In genomic region chr17:49574945-49575523, GRCh38 we compare ENCODE assay signal across 8 cellular contexts. TPM values are rescaled to one million over a fixed set of nuclear protein-coding genes. Genes with fewer than 3 reads are reported as not detected.
DNase-seq lines count a peak whose midpoint lies in the region; ATAC-seq and TF ChIP-seq lines count a peak whose summit lies in the region.

No MANE protein-coding gene starts in this region.

- RAD21 ChIA-PET in HCT116 (lab: Charles Lee; ENCODE audit: low non-redundant PET in 1 of 2, low total read pairs in 2 of 2, uncharacterized antibody in 2 of 2, unreplicated experiment in 2 of 2): interaction anchor here in 1 of 2 experiments (0.6 kb wide), 1 partner anchor 103 kb away, joined by 3 read pairs; the partner anchor contains the start of gene SPOP

- H3K79me2 ChIP-seq in HCT116 (ENCODE audit: insufficient read depth, low read length): no peaks in the 10 kb centered on the region

- H3K4me1 Mint-ChIP-seq in activated T-helper 1 cell treated with anti-CD3 and anti-CD28 coated beads, Interleukin-12 subunit alpha, Interleukin-12 subunit beta, Interleukin-2, Interleukin-4 antibody, amounts not matched to agents 30 ng/mL and 10 ng/mL and 1 ng/mL, durations not matched to agents 14 hours and 24 hours and 36 hours (ENCODE audit: low read depth): peaks cover 16% of the 10 kb centered on the region

- H3K4me3 ChIP-seq in HCT116 (replicated peaks in 1 of 2; ENCODE audit: low read depth in 1 of 2, low read length in 2 of 2): peak overlapping the region; percentile 16 to 40; a peak in 3 of 4 replicates
- peak overlapping the region; percentile 72 for H3K4me3 ChIP-seq in right cardiac atrium (ENCODE audit: low read length)
- H3K4me3 ChIP-seq in spleen: peak overlapping the region in 7 of 8 donors; percentile 37 to 73 (median 47)

- H3K9me3 ChIP-seq in HCT116 (ENCODE audit: control insufficient read depth in 1 of 2, insufficient read depth in 1 of 2, low read depth in 1 of 2, low read length in 2 of 2) (no peaks in the 10 kb centered on the region), right cardiac atrium (ENCODE audit: control insufficient read depth, low read length) (no peaks in the 10 kb centered on the region), spleen (no peaks in the 10 kb centered on the region)

- ATAC-seq in HCT116 (no peak), right cardiac atrium (no peak)

- CTCF ChIA-PET in HCT116 (lab: Charles Lee): no interaction called here

- BruUV-seq in HCT116 (replicated peaks; lab: Mats Ljungman, UMichigan): no TSS peak

- POLR2A ChIA-PET in HCT116 (lab: Charles Lee): no interaction called here

- H3K27ac ChIP-seq in HCT116 (ENCODE audit: low read depth, low read length) (peak overlapping the region; percentile 17; the same call in 1 of the 2 replicates), right cardiac atrium (ENCODE audit: low read length) (no peak overlapping the region), spleen (peak overlapping the region in 3 of 8 donors; percentile 36 to 59 (median 49))

- H4K20me1 ChIP-seq in HCT116 (ENCODE audit: insufficient read depth): no peaks in the 10 kb centered on the region

- peak overlapping the region; percentile 67 for H3K4me2 ChIP-seq in HCT116 (ENCODE audit: low read length)

- H3K4me3 Mint-ChIP-seq in activated T-helper 1 cell treated with anti-CD3 and anti-CD28 coated beads, Interleukin-12 subunit alpha, Interleukin-12 subunit beta, Interleukin-2, Interleukin-4 antibody, amounts not matched to agents 30 ng/mL and 10 ng/mL and 1 ng/mL, durations not matched to agents 14 hours and 24 hours and 36 hours: peak overlapping the region; percentile 40

- H3K36me3 ChIP-seq in HCT116 (ENCODE audit: control insufficient read depth in 1 of 2, insufficient read depth in 2 of 2, low read length in 2 of 2) (no peaks in the 10 kb centered on the region), spleen (no peaks in the 10 kb centered on the region)

- no peak for TF ChIP-seq RAD21 in HCT116 (IDR thresholded peaks at IDR 0.05; ENCODE audit: low read depth)

- peaks cover 11% of the 10 kb centered on the region; the same call in 1 of the 2 replicates for H3K27me3 ChIP-seq in HCT116 (ENCODE audit: insufficient read depth, low read length)
- no peaks in the 10 kb centered on the region for H3K27me3 ChIP-seq in right cardiac atrium (ENCODE audit: control insufficient read depth, insufficient read depth)
- peaks cover 0 to 84% (median 29%) of the 10 kb centered on the region in 7 donors for H3K27me3 ChIP-seq in spleen (replicated peaks in 1 of 7)

- no peak for TF ChIP-seq CTCF in HCT116 (IDR thresholded peaks at IDR 0.05 in 2 of 3, conservative IDR thresholded peaks at IDR 0.05 in 1 of 3; ENCODE audit: borderline replicate concordance in 1 of 3, insufficient read depth in 1 of 3, low read depth in 2 of 3, low read length in 2 of 3)
- no peak for TF ChIP-seq CTCF in spleen (IDR thresholded peaks at IDR 0.05 in 8 of 11, conservative IDR thresholded peaks at IDR 0.05 in 3 of 11)

- in situ Hi-C loops in ACHN (cut with HindIII; ENCODE audit: low pct_ligation_motif_present, low pct_unique_long_range_greater_than_20kb, low sequenced_read_pairs): no loop called here

- H3K4me1 ChIP-seq in HCT116 (ENCODE audit: control insufficient read depth in 1 of 2, insufficient read depth in 2 of 2, low read length in 2 of 2): peaks cover 0 to 12% of the 10 kb centered on the region in 2 experiments; a peak in 2 of 4 replicates
- H3K4me1 ChIP-seq in right cardiac atrium (ENCODE audit: control insufficient read depth, insufficient read depth, low read length): peaks cover 5% of the 10 kb centered on the region
- peaks cover 13 to 42% (median 30%) of the 10 kb centered on the region in 6 donors for H3K4me1 ChIP-seq in spleen

- no peaks in the 10 kb centered on the region for H3K9me2 ChIP-seq in HCT116 (ENCODE audit: insufficient read depth)

- H3K27ac Mint-ChIP-seq in activated T-helper 1 cell treated with anti-CD3 and anti-CD28 coated beads, Interleukin-12 subunit alpha, Interleukin-12 subunit beta, Interleukin-2, Interleukin-4 antibody, amounts not matched to agents 30 ng/mL and 10 ng/mL and 1 ng/mL, durations not matched to agents 14 hours and 24 hours and 36 hours: no peak overlapping the region

- no peak for DNase-seq in HCT116 (ENCODE audit: low read depth, low spot score)
- no peak for DNase-seq in activated T-helper 1 cell treated with anti-CD3 and anti-CD28 coated beads, Interleukin-12 subunit alpha, Interleukin-12 subunit beta, Interleukin-2, Interleukin-4 antibody, amounts not matched to agents 30 ng/mL and 10 ng/mL and 1 ng/mL, durations not matched to agents 14 hours and 24 hours and 36 hours (ENCODE audit: low spot score)
- DNase-seq in right cardiac atrium: peak in 1 of 3 donors; percentile 24
- DNase-seq in spleen: no peak
- DNase-seq in HK-2 (ENCODE audit: unreplicated experiment): no peak
- no peak for DNase-seq in ACHN
- no peak for DNase-seq in NCI-H748 (lab: John Stamatoyannopoulos, UW; ENCODE audit: unreplicated experiment)
- no peak for DNase-seq in NCI-H1048 (lab: John Stamatoyannopoulos, UW)

- H3K9me3 Mint-ChIP-seq in activated T-helper 1 cell treated with anti-CD3 and anti-CD28 coated beads, Interleukin-12 subunit alpha, Interleukin-12 subunit beta, Interleukin-2, Interleukin-4 antibody, amounts not matched to agents 30 ng/mL and 10 ng/mL and 1 ng/mL, durations not matched to agents 14 hours and 24 hours and 36 hours: no peaks in the 10 kb centered on the region

- TF ChIP-seq POLR2A in HCT116 (IDR thresholded peaks at IDR 0.05; ENCODE audit: borderline replicate concordance, extremely low read depth, insufficient read depth, insufficient read length) (no peak), spleen (IDR thresholded peaks at IDR 0.05) (no peak)

- no peak overlapping the region for H2AFZ ChIP-seq in HCT116 (ENCODE audit: low read depth, low read length, poor library complexity, severe bottlenecking)

- H3K27me3 Mint-ChIP-seq in activated T-helper 1 cell treated with anti-CD3 and anti-CD28 coated beads, Interleukin-12 subunit alpha, Interleukin-12 subunit beta, Interleukin-2, Interleukin-4 antibody, amounts not matched to agents 30 ng/mL and 10 ng/mL and 1 ng/mL, durations not matched to agents 14 hours and 24 hours and 36 hours (ENCODE audit: insufficient read depth): peaks cover 65% of the 10 kb centered on the region

- no peak overlapping the region for H3K9ac ChIP-seq in HCT116 (ENCODE audit: low read length)

- 29% methylated on average over 11 of the region's 11 CpGs for WGBS in right cardiac atrium
- 27 to 38% (median 30%) methylated on average over 10 to 11 of the region's 11 CpGs for WGBS in spleen, 5 donors

- H3K36me3 Mint-ChIP-seq in activated T-helper 1 cell treated with anti-CD3 and anti-CD28 coated beads, Interleukin-12 subunit alpha, Interleukin-12 subunit beta, Interleukin-2, Interleukin-4 antibody, amounts not matched to agents 30 ng/mL and 10 ng/mL and 1 ng/mL, durations not matched to agents 14 hours and 24 hours and 36 hours (ENCODE audit: low read depth): no peaks in the 10 kb centered on the region

- intact Hi-C loops in HCT116 (cut with micrococcal nuclease) (no loop called here), right cardiac atrium (cut with DNase I) (loop anchor here in 3 of 4 donors (5.0 to 10.0 kb wide), 3 partner anchors 202 to 277 kb away; partner anchors contain the start of gene KAT7 (in 2 of the 3)), spleen (cut with DNase I; ENCODE audit: low total_unique reads) (loop anchor here (5.0 kb wide), 2 partner anchors 122 to 277 kb away; no protein-coding TSS in a partner anchor)
- intact Hi-C loops in activated T-helper 1 cell treated with anti-CD3 and anti-CD28 coated beads, Interleukin-12 subunit alpha, Interleukin-12 subunit beta, Interleukin-2, Interleukin-4 antibody, amounts not matched to agents 30 ng/mL and 10 ng/mL and 1 ng/mL, durations not matched to agents 14 hours and 24 hours and 36 hours (cut with micrococcal nuclease): loop anchor here (1.0 kb wide), 1 partner anchor 120 kb away; no protein-coding TSS in a partner anchor

TF ChIP-seq in HCT116, 20 proteins besides CTCF, POLR2A, EP300 and RAD21 (continues in another document):
- TF ChIP-seq ATF3 (IDR thresholded peaks at IDR 0.05) (no peak), REST (IDR thresholded peaks at IDR 0.05; ENCODE audit: low read depth) (no peak)

RNA-seq across cellular contexts. Expression of gene NXPH3, which starts 0.6 kb away (rescaled TPM):
- 0.10 TPM for total RNA-seq in HCT116 (2021; ENCODE audit: unreplicated experiment)
- 0.02 and 0.13 TPM in 2 replicates for polyA plus RNA-seq in HCT116 (2012)
- total RNA-seq in activated T-helper 1 cell treated with anti-CD3 and anti-CD28 coated beads, Interleukin-12 subunit alpha, Interleukin-12 subunit beta, Interleukin-2, Interleukin-4 antibody, amounts not matched to agents 30 ng/mL and 10 ng/mL and 1 ng/mL, durations not matched to agents 14 hours and 24 hours and 36 hours: not detected in 2 replicates
- 1 to 10 TPM; 3.8 to 6.5 (median 4.9) TPM for total RNA-seq in right cardiac atrium
- polyA plus RNA-seq in right cardiac atrium: 5.9 TPM
- total RNA-seq in spleen: 1 to 10 TPM in 5 of 7 donors, under 1 TPM in 2; 0.37 to 3.3 (median 2.0) TPM
- polyA plus RNA-seq in spleen: under 1 TPM; 0.37 to 0.48 (median 0.38) TPM
